ENCODE assay signal across 1 cellular context in the genomic region with DNA sequence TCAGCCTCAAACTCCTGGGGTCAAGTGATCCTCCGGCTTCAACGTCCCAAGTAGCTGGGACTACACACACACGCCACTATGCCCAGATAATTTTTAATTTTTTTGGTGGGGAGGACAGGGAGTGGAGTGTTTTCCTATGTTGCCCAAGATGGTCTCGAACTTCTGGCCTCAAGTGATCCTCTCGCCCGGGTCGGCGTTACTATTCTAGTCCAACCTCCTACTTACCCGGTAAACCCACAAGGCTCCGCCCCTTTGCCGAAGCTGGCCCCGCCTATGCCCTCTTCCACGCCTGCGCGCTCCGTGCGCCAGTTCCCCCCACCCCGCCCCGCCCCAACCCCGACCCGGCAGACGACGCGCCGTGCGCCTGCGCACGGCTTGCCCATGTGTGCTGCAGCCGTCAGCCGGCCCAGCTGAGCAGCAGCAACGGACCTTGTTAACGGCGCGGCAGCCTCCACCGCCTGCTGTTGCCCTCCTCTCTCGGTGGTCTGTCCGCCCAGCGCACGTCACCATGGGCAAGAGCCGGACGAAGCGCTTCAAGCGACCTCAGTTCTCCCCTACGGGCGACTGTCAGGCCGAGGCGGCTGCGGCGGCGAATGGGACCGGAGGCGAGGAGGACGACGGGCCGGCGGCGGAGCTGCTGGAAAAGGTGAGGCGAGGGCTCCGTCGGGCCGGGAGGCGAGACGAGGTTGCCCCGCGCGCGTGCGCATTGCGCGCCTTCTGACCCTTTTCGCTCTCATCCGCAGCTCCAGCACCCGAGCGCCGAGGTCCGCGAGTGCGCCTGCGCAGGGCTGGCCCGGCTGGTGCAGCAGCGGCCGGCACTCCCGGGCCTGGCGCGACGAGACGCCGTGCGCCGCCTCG.
TF ChIP-seq lines count a peak whose summit lies in the region.

A gene with protein sequence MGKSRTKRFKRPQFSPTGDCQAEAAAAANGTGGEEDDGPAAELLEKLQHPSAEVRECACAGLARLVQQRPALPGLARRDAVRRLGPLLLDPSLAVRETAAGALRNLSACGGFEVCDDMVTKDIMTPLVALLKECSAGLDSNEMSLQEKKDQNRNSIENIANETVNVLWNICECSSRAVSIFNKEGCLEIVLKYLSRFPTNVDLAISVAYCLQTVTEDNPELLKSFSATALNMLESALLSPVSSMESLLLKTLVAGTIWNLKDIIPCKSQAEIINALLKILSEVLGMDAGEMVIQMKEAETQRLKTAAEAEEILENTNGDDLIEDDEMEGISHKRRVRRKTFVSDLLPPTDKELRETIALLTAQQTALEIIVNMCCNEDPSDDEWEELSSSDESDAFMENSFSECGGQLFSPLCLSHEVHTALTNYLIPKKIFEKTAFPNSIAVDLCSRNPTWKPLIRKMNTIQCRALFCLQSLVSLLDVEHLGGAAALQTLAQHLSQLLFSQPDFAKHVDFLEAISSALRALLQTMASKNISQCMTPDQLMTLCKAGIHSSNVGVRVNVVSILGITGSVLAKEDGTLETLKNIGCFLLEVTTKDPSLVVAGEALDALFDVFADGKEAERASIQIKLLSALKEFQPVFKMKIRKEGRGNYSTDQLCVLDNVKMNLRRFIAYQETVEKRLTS (plus strand): TSS at position 347 of the 858 bp plus-strand sequence. CDS start 162 bp downstream, at position 509.

TF ChIP-seq in K562, 482 proteins besides CTCF, POLR2A, EP300 and RAD21 (continued from another document and continues in another):
- TF ChIP-seq, protein P1, sequence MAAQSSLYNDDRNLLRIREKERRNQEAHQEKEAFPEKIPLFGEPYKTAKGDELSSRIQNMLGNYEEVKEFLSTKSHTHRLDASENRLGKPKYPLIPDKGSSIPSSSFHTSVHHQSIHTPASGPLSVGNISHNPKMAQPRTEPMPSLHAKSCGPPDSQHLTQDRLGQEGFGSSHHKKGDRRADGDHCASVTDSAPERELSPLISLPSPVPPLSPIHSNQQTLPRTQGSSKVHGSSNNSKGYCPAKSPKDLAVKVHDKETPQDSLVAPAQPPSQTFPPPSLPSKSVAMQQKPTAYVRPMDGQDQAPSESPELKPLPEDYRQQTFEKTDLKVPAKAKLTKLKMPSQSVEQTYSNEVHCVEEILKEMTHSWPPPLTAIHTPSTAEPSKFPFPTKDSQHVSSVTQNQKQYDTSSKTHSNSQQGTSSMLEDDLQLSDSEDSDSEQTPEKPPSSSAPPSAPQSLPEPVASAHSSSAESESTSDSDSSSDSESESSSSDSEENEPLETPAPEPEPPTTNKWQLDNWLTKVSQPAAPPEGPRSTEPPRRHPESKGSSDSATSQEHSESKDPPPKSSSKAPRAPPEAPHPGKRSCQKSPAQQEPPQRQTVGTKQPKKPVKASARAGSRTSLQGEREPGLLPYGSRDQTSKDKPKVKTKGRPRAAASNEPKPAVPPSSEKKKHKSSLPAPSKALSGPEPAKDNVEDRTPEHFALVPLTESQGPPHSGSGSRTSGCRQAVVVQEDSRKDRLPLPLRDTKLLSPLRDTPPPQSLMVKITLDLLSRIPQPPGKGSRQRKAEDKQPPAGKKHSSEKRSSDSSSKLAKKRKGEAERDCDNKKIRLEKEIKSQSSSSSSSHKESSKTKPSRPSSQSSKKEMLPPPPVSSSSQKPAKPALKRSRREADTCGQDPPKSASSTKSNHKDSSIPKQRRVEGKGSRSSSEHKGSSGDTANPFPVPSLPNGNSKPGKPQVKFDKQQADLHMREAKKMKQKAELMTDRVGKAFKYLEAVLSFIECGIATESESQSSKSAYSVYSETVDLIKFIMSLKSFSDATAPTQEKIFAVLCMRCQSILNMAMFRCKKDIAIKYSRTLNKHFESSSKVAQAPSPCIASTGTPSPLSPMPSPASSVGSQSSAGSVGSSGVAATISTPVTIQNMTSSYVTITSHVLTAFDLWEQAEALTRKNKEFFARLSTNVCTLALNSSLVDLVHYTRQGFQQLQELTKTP (IDR thresholded peaks at IDR 0.05; ENCODE audit: low read depth in 1 of 2, partially characterized antibody in 2 of 2), result no peak
- TF ChIP-seq YBX1 (IDR thresholded peaks at IDR 0.05), result no peak
- no peak for TF ChIP-seq CCAR2 (IDR thresholded peaks at IDR 0.05; ENCODE audit: low read depth, low read length)
- TF ChIP-seq, protein P2, sequence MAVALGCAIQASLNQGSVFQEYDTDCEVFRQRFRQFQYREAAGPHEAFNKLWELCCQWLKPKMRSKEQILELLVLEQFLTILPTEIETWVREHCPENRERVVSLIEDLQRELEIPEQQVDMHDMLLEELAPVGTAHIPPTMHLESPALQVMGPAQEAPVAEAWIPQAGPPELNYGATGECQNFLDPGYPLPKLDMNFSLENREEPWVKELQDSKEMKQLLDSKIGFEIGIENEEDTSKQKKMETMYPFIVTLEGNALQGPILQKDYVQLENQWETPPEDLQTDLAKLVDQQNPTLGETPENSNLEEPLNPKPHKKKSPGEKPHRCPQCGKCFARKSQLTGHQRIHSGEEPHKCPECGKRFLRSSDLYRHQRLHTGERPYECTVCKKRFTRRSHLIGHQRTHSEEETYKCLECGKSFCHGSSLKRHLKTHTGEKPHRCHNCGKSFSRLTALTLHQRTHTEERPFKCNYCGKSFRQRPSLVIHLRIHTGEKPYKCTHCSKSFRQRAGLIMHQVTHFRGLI (CRISPR knock-in tag; IDR thresholded peaks at IDR 0.05), result no peak
- TF ChIP-seq, protein P3, sequence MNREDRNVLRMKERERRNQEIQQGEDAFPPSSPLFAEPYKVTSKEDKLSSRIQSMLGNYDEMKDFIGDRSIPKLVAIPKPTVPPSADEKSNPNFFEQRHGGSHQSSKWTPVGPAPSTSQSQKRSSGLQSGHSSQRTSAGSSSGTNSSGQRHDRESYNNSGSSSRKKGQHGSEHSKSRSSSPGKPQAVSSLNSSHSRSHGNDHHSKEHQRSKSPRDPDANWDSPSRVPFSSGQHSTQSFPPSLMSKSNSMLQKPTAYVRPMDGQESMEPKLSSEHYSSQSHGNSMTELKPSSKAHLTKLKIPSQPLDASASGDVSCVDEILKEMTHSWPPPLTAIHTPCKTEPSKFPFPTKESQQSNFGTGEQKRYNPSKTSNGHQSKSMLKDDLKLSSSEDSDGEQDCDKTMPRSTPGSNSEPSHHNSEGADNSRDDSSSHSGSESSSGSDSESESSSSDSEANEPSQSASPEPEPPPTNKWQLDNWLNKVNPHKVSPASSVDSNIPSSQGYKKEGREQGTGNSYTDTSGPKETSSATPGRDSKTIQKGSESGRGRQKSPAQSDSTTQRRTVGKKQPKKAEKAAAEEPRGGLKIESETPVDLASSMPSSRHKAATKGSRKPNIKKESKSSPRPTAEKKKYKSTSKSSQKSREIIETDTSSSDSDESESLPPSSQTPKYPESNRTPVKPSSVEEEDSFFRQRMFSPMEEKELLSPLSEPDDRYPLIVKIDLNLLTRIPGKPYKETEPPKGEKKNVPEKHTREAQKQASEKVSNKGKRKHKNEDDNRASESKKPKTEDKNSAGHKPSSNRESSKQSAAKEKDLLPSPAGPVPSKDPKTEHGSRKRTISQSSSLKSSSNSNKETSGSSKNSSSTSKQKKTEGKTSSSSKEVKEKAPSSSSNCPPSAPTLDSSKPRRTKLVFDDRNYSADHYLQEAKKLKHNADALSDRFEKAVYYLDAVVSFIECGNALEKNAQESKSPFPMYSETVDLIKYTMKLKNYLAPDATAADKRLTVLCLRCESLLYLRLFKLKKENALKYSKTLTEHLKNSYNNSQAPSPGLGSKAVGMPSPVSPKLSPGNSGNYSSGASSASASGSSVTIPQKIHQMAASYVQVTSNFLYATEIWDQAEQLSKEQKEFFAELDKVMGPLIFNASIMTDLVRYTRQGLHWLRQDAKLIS (CRISPR knock-in tag; IDR thresholded peaks at IDR 0.05), result peak; percentile 38; the same call in 1 of the 2 replicates
- TF ChIP-seq XRCC5 (IDR thresholded peaks at IDR 0.05; ENCODE audit: low read depth, low read length), result no peak
- TF ChIP-seq TEAD1 (CRISPR knock-in tag; IDR thresholded peaks at IDR 0.05), result 0 out of 4 replicates have a peak, but pooled peaks of 1 of the 2 experiments have one; percentile 22
- TF ChIP-seq BRCA1 (IDR thresholded peaks at IDR 0.05), result no peak
- no peak for TF ChIP-seq BRCA1 (CRISPR knock-in tag; IDR thresholded peaks at IDR 0.05)
- TF ChIP-seq, protein P4, sequence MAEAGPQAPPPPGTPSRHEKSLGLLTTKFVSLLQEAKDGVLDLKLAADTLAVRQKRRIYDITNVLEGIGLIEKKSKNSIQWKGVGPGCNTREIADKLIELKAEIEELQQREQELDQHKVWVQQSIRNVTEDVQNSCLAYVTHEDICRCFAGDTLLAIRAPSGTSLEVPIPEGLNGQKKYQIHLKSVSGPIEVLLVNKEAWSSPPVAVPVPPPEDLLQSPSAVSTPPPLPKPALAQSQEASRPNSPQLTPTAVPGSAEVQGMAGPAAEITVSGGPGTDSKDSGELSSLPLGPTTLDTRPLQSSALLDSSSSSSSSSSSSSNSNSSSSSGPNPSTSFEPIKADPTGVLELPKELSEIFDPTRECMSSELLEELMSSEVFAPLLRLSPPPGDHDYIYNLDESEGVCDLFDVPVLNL (CRISPR knock-in tag; IDR thresholded peaks at IDR 0.05; ENCODE audit: low read depth), result no peak
- no peak for TF ChIP-seq SMARCC2 (IDR thresholded peaks at IDR 0.05; ENCODE audit: low read depth)
- TF ChIP-seq ZNF75A (CRISPR knock-in tag; IDR thresholded peaks at IDR 0.05), result no peak
- TF ChIP-seq, protein P5, sequence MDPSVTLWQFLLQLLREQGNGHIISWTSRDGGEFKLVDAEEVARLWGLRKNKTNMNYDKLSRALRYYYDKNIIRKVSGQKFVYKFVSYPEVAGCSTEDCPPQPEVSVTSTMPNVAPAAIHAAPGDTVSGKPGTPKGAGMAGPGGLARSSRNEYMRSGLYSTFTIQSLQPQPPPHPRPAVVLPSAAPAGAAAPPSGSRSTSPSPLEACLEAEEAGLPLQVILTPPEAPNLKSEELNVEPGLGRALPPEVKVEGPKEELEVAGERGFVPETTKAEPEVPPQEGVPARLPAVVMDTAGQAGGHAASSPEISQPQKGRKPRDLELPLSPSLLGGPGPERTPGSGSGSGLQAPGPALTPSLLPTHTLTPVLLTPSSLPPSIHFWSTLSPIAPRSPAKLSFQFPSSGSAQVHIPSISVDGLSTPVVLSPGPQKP (CRISPR knock-in tag; IDR thresholded peaks at IDR 0.05), result no peak
- no peak for TF ChIP-seq BCL6 (CRISPR knock-in tag; IDR thresholded peaks at IDR 0.05)
- TF ChIP-seq LCOR (CRISPR knock-in tag; IDR thresholded peaks at IDR 0.05), result peak; percentile 54; the same call in 1 of the 2 replicates
- TF ChIP-seq FOXK2 (conservative IDR thresholded peaks at IDR 0.05 in 1 of 2, IDR thresholded peaks at IDR 0.05 in 1 of 2; ENCODE audit: low read depth in 2 of 2), result peak in 1 of 2 experiments; percentile 13; a peak in 2 of 4 replicates
- TF ChIP-seq, protein P6, sequence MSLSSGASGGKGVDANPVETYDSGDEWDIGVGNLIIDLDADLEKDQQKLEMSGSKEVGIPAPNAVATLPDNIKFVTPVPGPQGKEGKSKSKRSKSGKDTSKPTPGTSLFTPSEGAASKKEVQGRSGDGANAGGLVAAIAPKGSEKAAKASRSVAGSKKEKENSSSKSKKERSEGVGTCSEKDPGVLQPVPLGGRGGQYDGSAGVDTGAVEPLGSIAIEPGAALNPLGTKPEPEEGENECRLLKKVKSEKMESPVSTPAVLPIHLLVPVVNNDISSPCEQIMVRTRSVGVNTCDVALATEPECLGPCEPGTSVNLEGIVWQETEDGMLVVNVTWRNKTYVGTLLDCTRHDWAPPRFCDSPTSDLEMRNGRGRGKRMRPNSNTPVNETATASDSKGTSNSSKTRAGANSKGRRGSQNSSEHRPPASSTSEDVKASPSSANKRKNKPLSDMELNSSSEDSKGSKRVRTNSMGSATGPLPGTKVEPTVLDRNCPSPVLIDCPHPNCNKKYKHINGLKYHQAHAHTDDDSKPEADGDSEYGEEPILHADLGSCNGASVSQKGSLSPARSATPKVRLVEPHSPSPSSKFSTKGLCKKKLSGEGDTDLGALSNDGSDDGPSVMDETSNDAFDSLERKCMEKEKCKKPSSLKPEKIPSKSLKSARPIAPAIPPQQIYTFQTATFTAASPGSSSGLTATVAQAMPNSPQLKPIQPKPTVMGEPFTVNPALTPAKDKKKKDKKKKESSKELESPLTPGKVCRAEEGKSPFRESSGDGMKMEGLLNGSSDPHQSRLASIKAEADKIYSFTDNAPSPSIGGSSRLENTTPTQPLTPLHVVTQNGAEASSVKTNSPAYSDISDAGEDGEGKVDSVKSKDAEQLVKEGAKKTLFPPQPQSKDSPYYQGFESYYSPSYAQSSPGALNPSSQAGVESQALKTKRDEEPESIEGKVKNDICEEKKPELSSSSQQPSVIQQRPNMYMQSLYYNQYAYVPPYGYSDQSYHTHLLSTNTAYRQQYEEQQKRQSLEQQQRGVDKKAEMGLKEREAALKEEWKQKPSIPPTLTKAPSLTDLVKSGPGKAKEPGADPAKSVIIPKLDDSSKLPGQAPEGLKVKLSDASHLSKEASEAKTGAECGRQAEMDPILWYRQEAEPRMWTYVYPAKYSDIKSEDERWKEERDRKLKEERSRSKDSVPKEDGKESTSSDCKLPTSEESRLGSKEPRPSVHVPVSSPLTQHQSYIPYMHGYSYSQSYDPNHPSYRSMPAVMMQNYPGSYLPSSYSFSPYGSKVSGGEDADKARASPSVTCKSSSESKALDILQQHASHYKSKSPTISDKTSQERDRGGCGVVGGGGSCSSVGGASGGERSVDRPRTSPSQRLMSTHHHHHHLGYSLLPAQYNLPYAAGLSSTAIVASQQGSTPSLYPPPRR (CRISPR knock-in tag; IDR thresholded peaks at IDR 0.05; ENCODE audit: borderline replicate concordance), result 0 out of 2 replicates have a peak, but pooled peaks have one; percentile 51
- TF ChIP-seq SIX5 (IDR thresholded peaks at IDR 0.05; ENCODE audit: borderline replicate concordance in 1 of 2, insufficient read depth in 1 of 2, low read depth in 1 of 2, low read length in 2 of 2), result no peak
- no peak for TF ChIP-seq TBL1XR1 (IDR thresholded peaks at IDR 0.05; ENCODE audit: low read length in 2 of 2)
- no peak for TF ChIP-seq HNRNPLL (IDR thresholded peaks at IDR 0.05; ENCODE audit: low read depth, low read length, poor library complexity, severe bottlenecking)
- no peak for TF ChIP-seq ZNF717 (CRISPR knock-in tag; IDR thresholded peaks at IDR 0.05)
- TF ChIP-seq SMC3 (conservative IDR thresholded peaks at IDR 0.05; ENCODE audit: insufficient read depth, low read depth, low read length), result no peak
- no peak for TF ChIP-seq SRSF9 (IDR thresholded peaks at IDR 0.05; ENCODE audit: borderline replicate concordance, low read depth, low read length)
- peak; percentile 57; the same call in 1 of the 2 replicates for TF ChIP-seq CBX1 (IDR thresholded peaks at IDR 0.05; ENCODE audit: low read depth)
- TF ChIP-seq TRIM24 (IDR thresholded peaks at IDR 0.05), result no peak
- TF ChIP-seq, protein P7, sequence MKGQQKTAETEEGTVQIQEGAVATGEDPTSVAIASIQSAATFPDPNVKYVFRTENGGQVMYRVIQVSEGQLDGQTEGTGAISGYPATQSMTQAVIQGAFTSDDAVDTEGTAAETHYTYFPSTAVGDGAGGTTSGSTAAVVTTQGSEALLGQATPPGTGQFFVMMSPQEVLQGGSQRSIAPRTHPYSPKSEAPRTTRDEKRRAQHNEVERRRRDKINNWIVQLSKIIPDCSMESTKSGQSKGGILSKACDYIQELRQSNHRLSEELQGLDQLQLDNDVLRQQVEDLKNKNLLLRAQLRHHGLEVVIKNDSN (CRISPR knock-in tag; IDR thresholded peaks at IDR 0.05), result 0 out of 2 replicates have a peak, but pooled peaks have one; percentile 27
- 0 out of 2 replicates have a peak, but pooled peaks have one; percentile 48 for TF ChIP-seq MEF2D (tag; conservative IDR thresholded peaks at IDR 0.05; ENCODE audit: low read depth)
- no peak for TF ChIP-seq ZNF143 (CRISPR knock-in tag; IDR thresholded peaks at IDR 0.05)
